ENCODE assay signal across 25 cellular contexts in genomic region chr7:34337163-34337562, GRCh38.
"Had no signal": no experiment of that assay in that cellular context is flagged by ENCODE, and none has a peak within 500 bp of the region (broad histone marks: within the 10 kb centered on the region; RNA-seq: fewer than 3 reads in every experiment).

No MANE protein-coding gene starts in this region.

- H3K4me1 ChIP-seq: ascending aorta had no signal

- H3K36me3 ChIP-seq: ascending aorta had no signal

- DNase-seq: activated B cell treated with CpG ODN at 0.5 μM for 24 hours; activated CD4-positive, alpha-beta T cell treated with anti-CD3 and anti-CD28 coated beads for 1 hour; activated CD4-positive, alpha-beta T cell treated with anti-CD3 and anti-CD28 coated beads, Interleukin-2, amount 10 ng/mL, durations not matched to agents 24 days and 14 days; activated CD4-positive, alpha-beta T cell treated with anti-CD3 and anti-CD28 coated beads, Interleukin-2, amount 50 U/mL, for 48 hours; activated CD8-positive, alpha-beta memory T cell treated with anti-CD3 and anti-CD28 coated beads, Interleukin-2, amount 10 ng/mL, durations not matched to agents 7 days and 5 days; activated effector memory CD4-positive, alpha-beta T cell treated with Interleukin-2 at 50 U/mL for 16 hours; activated naive CD4-positive, alpha-beta T cell; activated T-cell treated with anti-CD3 and anti-CD28 coated beads, Interleukin-2, amount 50 U/mL, for 24 hours; amniotic stem cell; cerebellar nuclear complex; Kasumi-1; NCI-H1048; NCI-H146; NCI-H1930; NCI-H2171; NCI-H2227 treated with DMSO at 0.1 percent for 48 hours; NCI-H526 treated with DMSO at 0.1 percent for 48 hours; NCI-H82; RPMI8226 had no signal

- H3K27ac Mint-ChIP-seq: activated B cell treated with CpG ODN at 0.5 μM for 24 hours; activated CD4-positive, alpha-beta T cell treated with anti-CD3 and anti-CD28 coated beads, Interleukin-2, amount 10 ng/mL, durations not matched to agents 24 days and 14 days; activated CD8-positive, alpha-beta memory T cell treated with anti-CD3 and anti-CD28 coated beads, Interleukin-2, amount 10 ng/mL, durations not matched to agents 7 days and 5 days; activated naive CD4-positive, alpha-beta T cell treated with anti-CD3 and anti-CD28 coated beads, Interleukin-2, amount 50 U/mL, for 24 hours; activated T-cell treated with anti-CD3 and anti-CD28 coated beads, Interleukin-2, amount 50 U/mL, for 24 hours; activated T-helper 1 cell treated with anti-CD3 and anti-CD28 coated beads, Interleukin-12 subunit alpha, Interleukin-12 subunit beta, Interleukin-2, Interleukin-4 antibody, amounts not matched to agents 30 ng/mL and 10 ng/mL and 1 ng/mL, durations not matched to agents 14 hours and 24 hours and 36 hours; brain; T-helper 1 cell treated with Interleukin-12 subunit alpha and Interleukin-12 subunit beta and Interleukin-4 antibody, amounts not matched to agents 30 μg/mL and 1 μg/mL, for 36 hours had no signal

- H3K4me3 ChIP-seq: ascending aorta had no signal

- H3K27me3 Mint-ChIP-seq: activated B cell treated with CpG ODN at 0.5 μM for 24 hours; activated CD4-positive, alpha-beta T cell treated with anti-CD3 and anti-CD28 coated beads, Interleukin-2, amount 10 ng/mL, durations not matched to agents 24 days and 14 days; activated CD8-positive, alpha-beta memory T cell treated with anti-CD3 and anti-CD28 coated beads, Interleukin-2, amount 10 ng/mL, durations not matched to agents 7 days and 5 days; activated T-cell treated with anti-CD3 and anti-CD28 coated beads, Interleukin-2, amount 50 U/mL, for 24 hours had no signal

- H3K4me3 Mint-ChIP-seq: activated B cell treated with CpG ODN at 0.5 μM for 24 hours; activated CD4-positive, alpha-beta T cell treated with anti-CD3 and anti-CD28 coated beads, Interleukin-2, amount 10 ng/mL, durations not matched to agents 24 days and 14 days; activated CD8-positive, alpha-beta memory T cell treated with anti-CD3 and anti-CD28 coated beads, Interleukin-2, amount 10 ng/mL, durations not matched to agents 7 days and 5 days; activated naive CD4-positive, alpha-beta T cell treated with anti-CD3 and anti-CD28 coated beads, Interleukin-2, amount 50 U/mL, for 24 hours; activated T-cell treated with anti-CD3 and anti-CD28 coated beads, Interleukin-2, amount 50 U/mL, for 24 hours; activated T-helper 1 cell treated with anti-CD3 and anti-CD28 coated beads, Interleukin-12 subunit alpha, Interleukin-12 subunit beta, Interleukin-2, Interleukin-4 antibody, amounts not matched to agents 30 ng/mL and 10 ng/mL and 1 ng/mL, durations not matched to agents 14 hours and 24 hours and 36 hours; brain; T-helper 1 cell treated with Interleukin-12 subunit alpha and Interleukin-12 subunit beta and Interleukin-4 antibody, amounts not matched to agents 30 μg/mL and 1 μg/mL, for 36 hours had no signal

- H3K27ac ChIP-seq: ascending aorta had no signal

- H3K9me3 Mint-ChIP-seq: T-helper 1 cell treated with Interleukin-12 subunit alpha and Interleukin-12 subunit beta and Interleukin-4 antibody, amounts not matched to agents 30 μg/mL and 1 μg/mL, for 36 hours had no signal

- H3K36me3 Mint-ChIP-seq: activated CD8-positive, alpha-beta memory T cell treated with anti-CD3 and anti-CD28 coated beads, Interleukin-2, amount 10 ng/mL, durations not matched to agents 7 days and 5 days; activated naive CD4-positive, alpha-beta T cell treated with anti-CD3 and anti-CD28 coated beads, Interleukin-2, amount 50 U/mL, for 24 hours; brain had no signal

- H3K27me3 ChIP-seq: ascending aorta had no signal

- ATAC-seq: activated CD8-positive, alpha-beta memory T cell treated with anti-CD3 and anti-CD28 coated beads, Interleukin-2, amount 10 ng/mL, durations not matched to agents 7 days and 5 days; Right ventricle myocardium inferior had no signal

- H3K4me1 Mint-ChIP-seq: activated B cell treated with CpG ODN at 0.5 μM for 24 hours; activated CD4-positive, alpha-beta T cell treated with anti-CD3 and anti-CD28 coated beads, Interleukin-2, amount 10 ng/mL, durations not matched to agents 24 days and 14 days; activated CD8-positive, alpha-beta memory T cell treated with anti-CD3 and anti-CD28 coated beads, Interleukin-2, amount 10 ng/mL, durations not matched to agents 7 days and 5 days; activated naive CD4-positive, alpha-beta T cell treated with anti-CD3 and anti-CD28 coated beads, Interleukin-2, amount 50 U/mL, for 24 hours had no signal
